8 cellular contexts compared by ENCODE assay signal in genomic region chr1:155078496-155079209, GRCh38. TPM values are rescaled to one million over a fixed set of nuclear protein-coding genes. Genes with fewer than 3 reads are reported as not detected.
DNase-seq lines count a peak whose midpoint lies in the region; ATAC-seq and TF ChIP-seq lines count a peak whose summit lies in the region.

TSS of gene EFNA3 (plus strand) at chr1:155078837. CDS start at chr1:155078942, 105 bp downstream.

- no peaks in the 10 kb centered on the region for H3K9me3 ChIP-seq in breast epithelium

- peaks cover 16 to 23% of the 10 kb centered on the region in 2 donors for H3K27me3 ChIP-seq in breast epithelium

- no peak for TF ChIP-seq CTCF in breast epithelium (IDR thresholded peaks at IDR 0.05)

- peak within 1 kb of the TSS; percentile 57 to 81 for H3K27ac ChIP-seq in breast epithelium

- intact Hi-C loops in breast epithelium (cut with DNase I; ENCODE audit: low total_unique reads) = no loop called here

- no peak for TF ChIP-seq POLR2A in breast epithelium (IDR thresholded peaks at IDR 0.05)

- peaks cover 24 to 38% of the 10 kb centered on the region in 2 donors for H3K4me1 ChIP-seq in breast epithelium

- DNase-seq in Daoy (ENCODE audit: low read depth) (peak; percentile 78), T-helper 9 cell (peak; percentile 59), breast epithelium (ENCODE audit: low spot score in 2 of 2) (peak in 1 of 2 donors; percentile 66), islet precursor cell (peak; percentile 77)
- no peak for DNase-seq in Jurkat, Clone E6-1 (ENCODE audit: low read depth, low spot score)
- peak; percentile 47 to 60 for DNase-seq in stimulated activated CD4-positive, alpha-beta T cell treated with anti-CD3 and anti-CD28 coated beads, Interleukin-12 subunit alpha, Interleukin-12 subunit beta, amount 100 ng/mL, for 24 hours (ENCODE audit: low read depth in 2 of 2)

- ATAC-seq in HG03442 (IDR thresholded peaks at IDR 0.05; ENCODE audit: unreplicated experiment) (no peak), HG03039 (IDR thresholded peaks at IDR 0.05; ENCODE audit: unreplicated experiment) (no peak)

- H3K36me3 ChIP-seq in breast epithelium = no peaks in the 10 kb centered on the region

- H3K4me3 ChIP-seq in Jurkat, Clone E6-1 (ENCODE audit: low read length) = peak within 1 kb of the TSS; percentile 48
- H3K4me3 ChIP-seq in breast epithelium = peak within 1 kb of the TSS; percentile 31 to 82 (median 63)

RNA-seq across cellular contexts. Expression of gene EFNA3, which starts in this region (rescaled TPM):
- 1.1 and 2.4 TPM in 2 replicates for total RNA-seq in Daoy (2014; rRNA removed; shearing (Covaris generic))
- 10.9 TPM for polyA plus RNA-seq in Jurkat, Clone E6-1 (2012; ENCODE audit: insufficient read depth, insufficient read length)
- total RNA-seq in breast epithelium = 1 to 10 TPM; 1.6 to 7.2 (median 6.6) TPM
